Comparison of ENCODE assay signal across 4 cellular contexts in genomic region chr10:100089241-100089640, GRCh38. TPM values are rescaled to one million over a fixed set of nuclear protein-coding genes. Genes with fewer than 3 reads are reported as not detected.
"Had no signal": no experiment of that assay in that cellular context is flagged by ENCODE, and none has a peak within 500 bp of the region (broad histone marks: within the 10 kb centered on the region; RNA-seq: fewer than 3 reads in every experiment).

No MANE protein-coding gene starts in this region.

- ATAC-seq: GM12878 had no signal

- DNase-seq: GDM1, GF-D8 had no signal

- H3K4me3 ChIP-seq: GM12878 had no signal

RNA-seq across cellular contexts. Expression of gene CPN1, which starts 7.6 kb away (rescaled TPM):
- total RNA-seq: G401 had no signal
